38 cellular contexts compared by ENCODE assay signal in the genomic region with DNA sequence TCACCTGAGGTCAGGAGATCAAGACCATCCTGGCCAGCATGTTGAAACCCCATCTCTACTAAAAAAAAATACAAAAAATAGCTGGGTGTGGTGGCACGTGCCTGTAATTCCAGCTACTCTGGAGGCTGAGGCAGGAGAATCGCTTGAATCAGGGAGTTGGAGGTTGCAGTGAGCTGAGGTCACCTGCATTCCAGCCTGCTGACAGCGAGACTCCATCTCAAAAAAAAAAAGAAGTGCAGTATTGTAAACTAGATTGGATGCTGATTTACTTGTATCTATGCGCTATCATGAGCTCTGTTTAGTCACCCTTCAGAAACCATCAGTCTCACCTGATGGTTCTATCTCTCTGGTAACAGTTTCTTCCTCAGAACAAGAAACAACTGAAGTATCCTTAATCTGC.
"Had no signal": no experiment of that assay in that cellular context is flagged by ENCODE, and none has a peak within 500 bp of the region (broad histone marks: within the 10 kb centered on the region; RNA-seq: fewer than 3 reads in every experiment).

No MANE protein-coding gene starts in this region.

- H3K27ac Mint-ChIP-seq: activated B cell treated with CpG ODN at 0.5 μM for 24 hours; activated CD4-positive, alpha-beta memory T cell treated with anti-CD3 and anti-CD28 coated beads, Interleukin-2, amount 10 ng/mL, durations not matched to agents 7 days and 5 days; activated CD4-positive, alpha-beta T cell treated with anti-CD3 and anti-CD28 coated beads, Interleukin-2, amount 10 ng/mL, durations not matched to agents 24 days and 14 days; activated CD8-positive, alpha-beta memory T cell treated with anti-CD3 and anti-CD28 coated beads, Interleukin-2, amount 10 ng/mL, durations not matched to agents 7 days and 5 days; activated CD8-positive, alpha-beta T cell treated with anti-CD3 and anti-CD28 coated beads, Interleukin-2, amount 10 ng/mL, durations not matched to agents 7 days and 5 days; activated naive CD4-positive, alpha-beta T cell treated with anti-CD3 and anti-CD28 coated beads, Interleukin-2, amount 10 ng/mL, durations not matched to agents 7 days and 5 days; activated naive CD4-positive, alpha-beta T cell treated with anti-CD3 and anti-CD28 coated beads, Interleukin-2, amount 50 U/mL, for 24 hours; activated naive CD8-positive, alpha-beta T cell; activated naive CD8-positive, alpha-beta T cell treated with anti-CD3 and anti-CD28 coated beads, Interleukin-2, amount 10 ng/mL, durations not matched to agents 7 days and 5 days; activated T-cell treated with anti-CD3 and anti-CD28 coated beads, Interleukin-2, amount 50 U/mL, for 24 hours; activated T-helper 2 cell treated with anti-CD3 and anti-CD28 coated beads, Interferon-gamma antibody, Interleukin-2, Interleukin-4, amounts not matched to agents 10 μg/mL and 5 μg/mL and 100 μg/mL, durations not matched to agents 14 hours and 24 hours and 36 hours; T-helper 1 cell treated with Interleukin-12 subunit alpha and Interleukin-12 subunit beta and Interleukin-4 antibody, amounts not matched to agents 30 μg/mL and 1 μg/mL, for 36 hours; T-helper 2 cell treated with Interferon-gamma antibody and Interleukin-4, amounts not matched to agents 5 μg/mL and 100 μg/mL, for 36 hours had no signal

- DNase-seq: activated B cell treated with CpG ODN at 0.5 μM for 24 hours; activated CD4-positive, alpha-beta memory T cell treated with anti-CD3 and anti-CD28 coated beads, Interleukin-2, amount 10 ng/mL, durations not matched to agents 7 days and 5 days; activated CD4-positive, alpha-beta T cell treated with anti-CD3 and anti-CD28 coated beads for 4 hours; activated CD4-positive, alpha-beta T cell treated with anti-CD3 and anti-CD28 coated beads, Interleukin-2, amount 10 ng/mL, durations not matched to agents 24 days and 14 days; activated CD4-positive, alpha-beta T cell treated with anti-CD3 and anti-CD28 coated beads, Interleukin-2, amount 50 U/mL, for 1 hour; activated CD4-positive, alpha-beta T cell treated with anti-CD3 and anti-CD28 coated beads, Interleukin-2, amount 50 U/mL, for 48 hours; activated CD4-positive, CD25-positive, alpha-beta regulatory T cell treated with anti-CD3 and anti-CD28 coated beads, Interleukin-2, amount 50 U/mL, for 72 hours; activated CD8-positive, alpha-beta memory T cell treated with anti-CD3 and anti-CD28 coated beads for 24 hours; activated CD8-positive, alpha-beta memory T cell treated with anti-CD3 and anti-CD28 coated beads, Interleukin-2, amount 10 ng/mL, durations not matched to agents 7 days and 5 days; activated CD8-positive, alpha-beta memory T cell treated with anti-CD3 and anti-CD28 coated beads, Interleukin-2, amount 50 U/mL, for 48 hours; activated CD8-positive, alpha-beta T cell treated with anti-CD3 and anti-CD28 coated beads, Interleukin-2, amount 10 ng/mL, durations not matched to agents 7 days and 5 days; activated effector memory CD4-positive, alpha-beta T cell treated with Interleukin-2 at 50 U/mL for 16 hours; activated gamma-delta T cell; activated naive CD4-positive, alpha-beta T cell treated with anti-CD3 and anti-CD28 coated beads, Interleukin-2, amount 10 ng/mL, durations not matched to agents 7 days and 5 days; activated naive CD4-positive, alpha-beta T cell treated with Interleukin-2 at 50 U/mL for 16 hours; activated naive CD8-positive, alpha-beta T cell treated with anti-CD3 and anti-CD28 coated beads, Interleukin-2, amount 10 ng/mL, durations not matched to agents 7 days and 5 days; activated naive CD8-positive, alpha-beta T cell treated with anti-CD3 and anti-CD28 coated beads, Interleukin-2, amount 50 U/mL, for 24 hours; activated T-cell treated with anti-CD3 and anti-CD28 coated beads, Interleukin-2, amount 50 U/mL, for 24 hours; amygdala; anterior cingulate cortex; caudate nucleus; cerebellar nuclear complex; SW 1271; T-helper 1 cell; T-helper 2 cell; T-helper 9 cell had no signal

- H3K4me3 Mint-ChIP-seq: activated B cell treated with CpG ODN at 0.5 μM for 24 hours; activated CD4-positive, alpha-beta memory T cell treated with anti-CD3 and anti-CD28 coated beads, Interleukin-2, amount 10 ng/mL, durations not matched to agents 7 days and 5 days; activated CD4-positive, alpha-beta T cell treated with anti-CD3 and anti-CD28 coated beads, Interleukin-2, amount 10 ng/mL, durations not matched to agents 24 days and 14 days; activated CD8-positive, alpha-beta memory T cell treated with anti-CD3 and anti-CD28 coated beads, Interleukin-2, amount 10 ng/mL, durations not matched to agents 7 days and 5 days; activated CD8-positive, alpha-beta T cell treated with anti-CD3 and anti-CD28 coated beads, Interleukin-2, amount 10 ng/mL, durations not matched to agents 7 days and 5 days; activated naive CD4-positive, alpha-beta T cell treated with anti-CD3 and anti-CD28 coated beads, Interleukin-2, amount 10 ng/mL, durations not matched to agents 7 days and 5 days; activated naive CD4-positive, alpha-beta T cell treated with anti-CD3 and anti-CD28 coated beads, Interleukin-2, amount 50 U/mL, for 24 hours; activated naive CD8-positive, alpha-beta T cell; activated naive CD8-positive, alpha-beta T cell treated with anti-CD3 and anti-CD28 coated beads, Interleukin-2, amount 10 ng/mL, durations not matched to agents 7 days and 5 days; activated naive CD8-positive, alpha-beta T cell treated with anti-CD3 and anti-CD28 coated beads, Interleukin-2, amount 50 U/mL, for 24 hours; activated T-cell treated with anti-CD3 and anti-CD28 coated beads, Interleukin-2, amount 50 U/mL, for 24 hours; brain; central memory CD8-positive, alpha-beta T cell; T-helper 1 cell treated with Interleukin-12 subunit alpha and Interleukin-12 subunit beta and Interleukin-4 antibody, amounts not matched to agents 30 μg/mL and 1 μg/mL, for 36 hours; T-helper 2 cell treated with Interferon-gamma antibody and Interleukin-4, amounts not matched to agents 5 μg/mL and 100 μg/mL, for 36 hours had no signal

- H3K4me3 ChIP-seq: ascending aorta, cardiac muscle cell had no signal

- FAIRE-seq: bronchial epithelial cell, TTC549 had no signal

- H3K4me1 Mint-ChIP-seq: activated CD4-positive, alpha-beta memory T cell treated with anti-CD3 and anti-CD28 coated beads, Interleukin-2, amount 10 ng/mL, durations not matched to agents 7 days and 5 days; activated CD4-positive, alpha-beta T cell treated with anti-CD3 and anti-CD28 coated beads, Interleukin-2, amount 10 ng/mL, durations not matched to agents 24 days and 14 days; activated CD8-positive, alpha-beta memory T cell treated with anti-CD3 and anti-CD28 coated beads, Interleukin-2, amount 10 ng/mL, durations not matched to agents 7 days and 5 days; activated naive CD4-positive, alpha-beta T cell treated with anti-CD3 and anti-CD28 coated beads, Interleukin-2, amount 10 ng/mL, durations not matched to agents 7 days and 5 days; activated naive CD4-positive, alpha-beta T cell treated with anti-CD3 and anti-CD28 coated beads, Interleukin-2, amount 50 U/mL, for 24 hours; activated naive CD8-positive, alpha-beta T cell treated with anti-CD3 and anti-CD28 coated beads, Interleukin-2, amount 50 U/mL, for 24 hours; brain; central memory CD8-positive, alpha-beta T cell had no signal

- H3K27ac ChIP-seq: ascending aorta, cardiac muscle cell, VCaP had no signal

- ATAC-seq: activated CD8-positive, alpha-beta memory T cell treated with anti-CD3 and anti-CD28 coated beads, Interleukin-2, amount 10 ng/mL, durations not matched to agents 7 days and 5 days; activated CD8-positive, alpha-beta T cell treated with anti-CD3 and anti-CD28 coated beads, Interleukin-2, amount 10 ng/mL, durations not matched to agents 7 days and 5 days; activated naive CD8-positive, alpha-beta T cell treated with anti-CD3 and anti-CD28 coated beads, Interleukin-2, amount 50 U/mL, for 24 hours had no signal

- H3K9me3 ChIP-seq: ascending aorta had no signal

- H3K27me3 ChIP-seq: ascending aorta, cardiac muscle cell had no signal

- H3K27me3 Mint-ChIP-seq: activated B cell treated with CpG ODN at 0.5 μM for 24 hours; activated CD4-positive, alpha-beta memory T cell treated with anti-CD3 and anti-CD28 coated beads, Interleukin-2, amount 10 ng/mL, durations not matched to agents 7 days and 5 days; activated CD4-positive, alpha-beta T cell treated with anti-CD3 and anti-CD28 coated beads, Interleukin-2, amount 10 ng/mL, durations not matched to agents 24 days and 14 days; activated CD8-positive, alpha-beta memory T cell treated with anti-CD3 and anti-CD28 coated beads, Interleukin-2, amount 10 ng/mL, durations not matched to agents 7 days and 5 days; activated naive CD4-positive, alpha-beta T cell treated with anti-CD3 and anti-CD28 coated beads, Interleukin-2, amount 10 ng/mL, durations not matched to agents 7 days and 5 days; activated naive CD4-positive, alpha-beta T cell treated with anti-CD3 and anti-CD28 coated beads, Interleukin-2, amount 50 U/mL, for 24 hours; activated naive CD8-positive, alpha-beta T cell; activated naive CD8-positive, alpha-beta T cell treated with anti-CD3 and anti-CD28 coated beads, Interleukin-2, amount 10 ng/mL, durations not matched to agents 7 days and 5 days; activated naive CD8-positive, alpha-beta T cell treated with anti-CD3 and anti-CD28 coated beads, Interleukin-2, amount 50 U/mL, for 24 hours; activated T-cell treated with anti-CD3 and anti-CD28 coated beads, Interleukin-2, amount 50 U/mL, for 24 hours; brain; central memory CD8-positive, alpha-beta T cell had no signal

- H3K4me1 ChIP-seq: ascending aorta had no signal

- H3K9me3 Mint-ChIP-seq: activated B cell treated with CpG ODN at 0.5 μM for 24 hours; activated naive CD4-positive, alpha-beta T cell treated with anti-CD3 and anti-CD28 coated beads, Interleukin-2, amount 10 ng/mL, durations not matched to agents 7 days and 5 days; activated naive CD4-positive, alpha-beta T cell treated with anti-CD3 and anti-CD28 coated beads, Interleukin-2, amount 50 U/mL, for 24 hours; activated naive CD8-positive, alpha-beta T cell treated with anti-CD3 and anti-CD28 coated beads, Interleukin-2, amount 10 ng/mL, durations not matched to agents 7 days and 5 days; activated naive CD8-positive, alpha-beta T cell treated with anti-CD3 and anti-CD28 coated beads, Interleukin-2, amount 50 U/mL, for 24 hours; activated T-cell treated with anti-CD3 and anti-CD28 coated beads, Interleukin-2, amount 50 U/mL, for 24 hours; central memory CD8-positive, alpha-beta T cell; T-helper 1 cell treated with Interleukin-12 subunit alpha and Interleukin-12 subunit beta and Interleukin-4 antibody, amounts not matched to agents 30 μg/mL and 1 μg/mL, for 36 hours; T-helper 2 cell treated with Interferon-gamma antibody and Interleukin-4, amounts not matched to agents 5 μg/mL and 100 μg/mL, for 36 hours had no signal
